25 cellular contexts compared by ENCODE assay signal in genomic region chr18:34697233-34697632, GRCh38. TPM values are rescaled to one million over a fixed set of nuclear protein-coding genes. Genes with fewer than 3 reads are reported as not detected.
DNase-seq lines count a peak whose midpoint lies in the region; ATAC-seq and TF ChIP-seq lines count a peak whose summit lies in the region.
"Had no signal": no experiment of that assay in that cellular context is flagged by ENCODE, and none has a peak within 500 bp of the region (broad histone marks: within the 10 kb centered on the region; RNA-seq: fewer than 3 reads in every experiment).

No MANE protein-coding gene starts in this region.

- no peaks in the 10 kb centered on the region for H3K79me2 ChIP-seq in neural progenitor cell (ENCODE audit: low read depth)
- H3K79me2 ChIP-seq: hepatocyte had no signal

- H2AFZ ChIP-seq in IMR-90 (replicated peaks; ENCODE audit: low read length, poor library complexity) (no peak overlapping the region), neural progenitor cell (replicated peaks) (peak overlapping the region; percentile 50)
- H2AFZ ChIP-seq: hepatocyte had no signal

- in situ Hi-C loops in IMR-90 (cut with MboI; ENCODE audit: low sequenced_read_pairs), result no loop called here

- no peaks in the 10 kb centered on the region for H3K36me3 ChIP-seq in IMR-90 (ENCODE audit: control insufficient read depth, insufficient read depth, low read length)
- H3K36me3 ChIP-seq in neural progenitor cell, result no peaks in the 10 kb centered on the region
- H3K36me3 ChIP-seq in WERI-Rb-1, result no peaks in the 10 kb centered on the region
- H3K36me3 ChIP-seq: SJSA1, stomach had no signal

- no peak for TF ChIP-seq POLR2A in IMR-90 (IDR thresholded peaks at IDR 0.05; ENCODE audit: low read depth, low read length)

- no CpG with 5 or more reads among the region's 1 CpG for WGBS in IMR-90 (ENCODE audit: extremely low coverage in 2 of 2, insufficient read length in 1 of 2), 2 experiments

- H3K4me3 ChIP-seq in IMR-90 (ENCODE audit: insufficient read depth, low read depth, low read length), result no peak overlapping the region
- H3K4me3 ChIP-seq in neural progenitor cell, result no peak overlapping the region
- no peak overlapping the region for H3K4me3 ChIP-seq in WERI-Rb-1 (ENCODE audit: low read depth, low read length)
- H3K4me3 ChIP-seq: hepatocyte, SJSA1, skin epidermis, stomach had no signal

- H3K27me3 Mint-ChIP-seq in brain (no peaks in the 10 kb centered on the region), neural progenitor cell (ENCODE audit: insufficient read depth, low read depth) (peaks cover 4% of the 10 kb centered on the region)
- no peaks in the 10 kb centered on the region for H3K27me3 Mint-ChIP-seq in natural killer cell treated with Interleukin-12 subunit alpha and Interleukin-12 subunit beta and Interleukin-15 and Interleukin-18, amount 100 ng/mL, for 72 hours
- H3K27me3 Mint-ChIP-seq: type B pancreatic cell had no signal

- H3K9ac ChIP-seq in IMR-90 (ENCODE audit: low read depth, low read length) (no peak overlapping the region), neural progenitor cell (no peak overlapping the region)

- no peak for TF ChIP-seq CTCF in IMR-90 (conservative IDR thresholded peaks at IDR 0.05; ENCODE audit: low read depth, low read length)
- TF ChIP-seq CTCF in brain (conservative IDR thresholded peaks at IDR 0.05), result no peak
- no peak for TF ChIP-seq CTCF in neural progenitor cell (IDR thresholded peaks at IDR 0.05)
- no peak for TF ChIP-seq CTCF in WERI-Rb-1 (IDR thresholded peaks at IDR 0.05; ENCODE audit: low read depth, low read length)

- H3K18ac ChIP-seq in IMR-90 (ENCODE audit: low read depth, low read length), result no peak overlapping the region

- H4K5ac ChIP-seq in IMR-90 (ENCODE audit: low read depth, low read length), result no peak overlapping the region; the same call in 1 of the 2 replicates

- peak overlapping the region in 4 of 5 experiments; percentile 2 to 70 (median 18) for H3K27ac Mint-ChIP-seq in brain
- no peak overlapping the region for H3K27ac Mint-ChIP-seq in neural progenitor cell
- H3K27ac Mint-ChIP-seq in natural killer cell treated with Interleukin-12 subunit alpha and Interleukin-12 subunit beta and Interleukin-15 and Interleukin-18, amount 100 ng/mL, for 72 hours, result peak overlapping the region in 1 of 2 donors; percentile 32
- H3K27ac Mint-ChIP-seq: activated CD8-positive, alpha-beta T cell treated with anti-CD3 and anti-CD28 coated beads for 36 hours; mesothelial cell of epicardium; type B pancreatic cell had no signal

- CTCF ChIA-PET in IMR-90 (lab: Yijun Ruan, JAX), result interaction anchor here (1.5 kb wide), 1 partner anchor 14 kb away, joined by 3 read pairs; no protein-coding TSS in a partner anchor

- H3K4me1 ChIP-seq in IMR-90 (ENCODE audit: control insufficient read depth, insufficient read depth, low read length) (peaks cover 2% of the 10 kb centered on the region; the same call in 1 of the 2 replicates), neural progenitor cell (no peaks in the 10 kb centered on the region)
- H3K4me1 ChIP-seq: stomach had no signal

- BruUV-seq in IMR-90 (replicated peaks; lab: Mats Ljungman, UMichigan), result no TSS peak

- H2AK9ac ChIP-seq in IMR-90 (replicated peaks; ENCODE audit: low read depth, low read length, poor library complexity), result no peak overlapping the region

- no peak overlapping the region for H3K4me3 Mint-ChIP-seq in brain
- H3K4me3 Mint-ChIP-seq in neural progenitor cell, result no peak overlapping the region
- no peak overlapping the region for H3K4me3 Mint-ChIP-seq in natural killer cell treated with Interleukin-12 subunit alpha and Interleukin-12 subunit beta and Interleukin-15 and Interleukin-18, amount 100 ng/mL, for 72 hours
- H3K4me3 Mint-ChIP-seq: activated CD8-positive, alpha-beta T cell treated with anti-CD3 and anti-CD28 coated beads for 36 hours; mesothelial cell of epicardium; nephron; type B pancreatic cell had no signal

- no peaks in the 10 kb centered on the region for H3K27me3 ChIP-seq in IMR-90 (ENCODE audit: control insufficient read depth, insufficient read depth, low read length)
- H3K27me3 ChIP-seq in neural progenitor cell, result no peaks in the 10 kb centered on the region
- H3K27me3 ChIP-seq in WERI-Rb-1 (ENCODE audit: insufficient read depth, low read depth, severe bottlenecking), result peaks cover 2% of the 10 kb centered on the region
- H3K27me3 ChIP-seq: hepatocyte, stomach had no signal

- no peaks in the 10 kb centered on the region for H3K79me1 ChIP-seq in IMR-90 (ENCODE audit: low read depth in 1 of 2, low read length in 2 of 2)

- peak overlapping the region; percentile 58; the same call in 1 of the 2 replicates for H3K14ac ChIP-seq in IMR-90 (replicated peaks; ENCODE audit: low read depth, low read length)

- DNase-seq in NCI-H345 (lab: John Stamatoyannopoulos, UW) (peak; percentile 20), NCI-H345 treated with DMSO at 0.1 percent for 48 hours (lab: John Stamatoyannopoulos, UW; ENCODE audit: unreplicated experiment) (no peak), IMR-90 (no peak), neural progenitor cell (ENCODE audit: low spot score) (no peak), WERI-Rb-1 (no peak)
- no peak for DNase-seq in natural killer cell treated with Interleukin-12 subunit alpha and Interleukin-12 subunit beta and Interleukin-15 and Interleukin-18, amount 100 ng/mL, for 72 hours (ENCODE audit: low spot score)
- DNase-seq: activated CD4-positive, CD25-positive, alpha-beta regulatory T cell; activated naive CD4-positive, alpha-beta T cell treated with Interleukin-2 at 50 U/mL for 16 hours; activated T-cell treated with anti-CD3 and anti-CD28 coated beads, Interleukin-2, amount 50 U/mL, for 1 hour; anterior cingulate cortex; C1 segment of cervical spinal cord; GF-D8; NCI-H2029 treated with DMSO at 0.1 percent for 48 hours; stimulated activated CD4-positive, alpha-beta T cell treated with anti-CD3 and anti-CD28 coated beads, Interleukin-4, amount 100 ng/mL, for 1 hour; stomach had no signal

- no peak overlapping the region for H2BK120ac ChIP-seq in IMR-90 (ENCODE audit: low read depth, low read length)

- no peak for ATAC-seq in IMR-90 (ENCODE audit: low read depth)
- ATAC-seq in natural killer cell treated with Interleukin-12 subunit alpha and Interleukin-12 subunit beta and Interleukin-15 and Interleukin-18, amount 100 ng/mL, for 72 hours, result no peak
- ATAC-seq in HG02885 (IDR thresholded peaks at IDR 0.05; ENCODE audit: poor library complexity, unreplicated experiment), result no peak
- ATAC-seq: activated CD8-positive, alpha-beta T cell treated with anti-CD3 and anti-CD28 coated beads for 36 hours; HCT116 had no signal

- no peak overlapping the region for H3K56ac ChIP-seq in IMR-90 (ENCODE audit: extremely low read depth, insufficient read depth, low read length)

- dilution Hi-C loops in IMR-90 (cut with HindIII; ENCODE audit: low sequenced_read_pairs, unreplicated experiment), result no loop called here

- TF ChIP-seq RAD21 in IMR-90 (IDR thresholded peaks at IDR 0.05; ENCODE audit: low read length), result no peak

- no peak overlapping the region for H4K91ac ChIP-seq in IMR-90 (ENCODE audit: insufficient read depth, low read depth, low read length)

- H3K4me2 ChIP-seq in IMR-90 (ENCODE audit: low read depth, low read length) (no peak overlapping the region), neural progenitor cell (no peak overlapping the region)
- H3K4me2 ChIP-seq: hepatocyte had no signal

- H3K9me3 Mint-ChIP-seq in brain (peaks cover 0 to 9% (median 0%) of the 10 kb centered on the region in 5 experiments), neural progenitor cell (peaks cover 8% of the 10 kb centered on the region)
- no peaks in the 10 kb centered on the region for H3K9me3 Mint-ChIP-seq in natural killer cell treated with Interleukin-12 subunit alpha and Interleukin-12 subunit beta and Interleukin-15 and Interleukin-18, amount 100 ng/mL, for 72 hours
- H3K9me3 Mint-ChIP-seq: activated CD8-positive, alpha-beta T cell treated with anti-CD3 and anti-CD28 coated beads for 36 hours; nephron had no signal

- POLR2A ChIA-PET in IMR-90 (lab: Charles Lee; ENCODE audit: unreplicated experiment), result no interaction called here

- H4K20me1 ChIP-seq in IMR-90 (ENCODE audit: insufficient read depth, low read length), result no peaks in the 10 kb centered on the region
- H4K20me1 ChIP-seq in neural progenitor cell (ENCODE audit: low read depth), result no peaks in the 10 kb centered on the region

- H3K4me1 Mint-ChIP-seq in brain (peaks cover 30% of the 10 kb centered on the region), neural progenitor cell (peaks cover 31% of the 10 kb centered on the region)
- H3K4me1 Mint-ChIP-seq in natural killer cell treated with Interleukin-12 subunit alpha and Interleukin-12 subunit beta and Interleukin-15 and Interleukin-18, amount 100 ng/mL, for 72 hours (ENCODE audit: low read depth in 2 of 2), result peaks cover 10 to 27% of the 10 kb centered on the region in 2 donors

- no peaks in the 10 kb centered on the region for H3F3A ChIP-seq in neural progenitor cell (ENCODE audit: low read depth)

- no peaks in the 10 kb centered on the region for H3K9me1 ChIP-seq in IMR-90 (ENCODE audit: insufficient read depth, low read length)

- H3K36me3 Mint-ChIP-seq in brain (peaks cover 16% of the 10 kb centered on the region), neural progenitor cell (peaks cover 4% of the 10 kb centered on the region)
- H3K36me3 Mint-ChIP-seq in natural killer cell treated with Interleukin-12 subunit alpha and Interleukin-12 subunit beta and Interleukin-15 and Interleukin-18, amount 100 ng/mL, for 72 hours, result no peaks in the 10 kb centered on the region
- H3K36me3 Mint-ChIP-seq: type B pancreatic cell had no signal

- H4K8ac ChIP-seq in IMR-90 (ENCODE audit: low read depth in 2 of 2, low read length in 2 of 2), result no peak overlapping the region

- H3K4ac ChIP-seq in IMR-90 (ENCODE audit: low read depth, low read length), result no peak overlapping the region

- intact Hi-C loops in IMR-90 (cut with micrococcal nuclease), result no loop called here

- H3K27ac ChIP-seq in IMR-90 (ENCODE audit: insufficient read depth, low read length) (no peak overlapping the region), neural progenitor cell (no peak overlapping the region), WERI-Rb-1 (no peak overlapping the region)
- H3K27ac ChIP-seq: hepatocyte, SJSA1, skin epidermis, stomach had no signal

- H3K23ac ChIP-seq in IMR-90 (ENCODE audit: low read depth, low read length), result no peak overlapping the region

- H2BK5ac ChIP-seq in IMR-90 (ENCODE audit: low read depth, low read length, poor library complexity, severe bottlenecking), result no peak overlapping the region

- no peak overlapping the region for H2BK15ac ChIP-seq in IMR-90 (ENCODE audit: low read depth, low read length)

- no peak overlapping the region for H2AK5ac ChIP-seq in IMR-90 (ENCODE audit: low read depth, low read length)

- H3K9me3 ChIP-seq in IMR-90 (ENCODE audit: control insufficient read depth, insufficient read depth, low read length), result no peaks in the 10 kb centered on the region
- H3K9me3 ChIP-seq in neural progenitor cell (ENCODE audit: low read depth), result no peaks in the 10 kb centered on the region
- no peaks in the 10 kb centered on the region for H3K9me3 ChIP-seq in WERI-Rb-1 (ENCODE audit: severe bottlenecking)
- H3K9me3 ChIP-seq: SJSA1, stomach had no signal

- no peak overlapping the region for H2BK20ac ChIP-seq in IMR-90 (ENCODE audit: low read depth, low read length)

RNA-seq across cellular contexts. Expression of gene DTNA, which starts 12.9 kb away (rescaled TPM):
- total RNA-seq in IMR-90 (2012; rRNA removed) (7.5 and 9.5 TPM in 2 replicates), neural progenitor cell (ENCODE audit: low replicate concordance) (10.0 and 15.0 TPM in 2 replicates)
- polyA plus RNA-seq in IMR-90 (2012; rRNA removed) (8.7 and 10.8 TPM in 2 replicates), brain (ENCODE audit: insufficient read depth, low read depth, low replicate concordance) (114 TPM)
- polyA plus RNA-seq in IMR-90 (2012; cell fraction: cytosol; rRNA removed), result 4.6 and 4.8 TPM in 2 replicates
- polyA plus RNA-seq in IMR-90 (2012; cell fraction: nucleus; rRNA removed; ENCODE audit: low replicate concordance), result 5.2 and 21.0 TPM in 2 replicates
- not detected for total RNA-seq in natural killer cell treated with Interleukin-12 subunit alpha and Interleukin-12 subunit beta and Interleukin-15 and Interleukin-18, amount 100 ng/mL, for 72 hours
